10 cellular contexts compared by ENCODE assay signal in genomic region chr1:78840447-78841251, GRCh38.
A peak's percentile ranks its signal among the peaks of the same experiment; 100 is the strongest.
DNase-seq lines count a peak whose midpoint lies in the region; ATAC-seq and TF ChIP-seq lines count a peak whose summit lies in the region.
"Had no signal": no experiment of that assay in that cellular context is flagged by ENCODE, and none has a peak within 500 bp of the region (broad histone marks: within the 10 kb centered on the region; RNA-seq: fewer than 3 reads in every experiment).

No MANE protein-coding gene starts in this region.

- TF ChIP-seq CTCF in IMR-90 (conservative IDR thresholded peaks at IDR 0.05; ENCODE audit: low read depth, low read length) (no peak), transverse colon (IDR thresholded peaks at IDR 0.05) (no peak)

- TF ChIP-seq RAD21 in IMR-90 (IDR thresholded peaks at IDR 0.05; ENCODE audit: low read length): no peak

- no peak overlapping the region; the same call in 1 of the 2 replicates for H3K23ac ChIP-seq in IMR-90 (ENCODE audit: low read depth, low read length)

- ATAC-seq in IMR-90 (ENCODE audit: low read depth): peak; percentile 76
- no peak for ATAC-seq in GM18517 (IDR thresholded peaks at IDR 0.05; ENCODE audit: unreplicated experiment)
- no peak for ATAC-seq in T-cell (replicated peaks in 1 of 4)

- peak; percentile 59 for DNase-seq in ELF-1 (ENCODE audit: low read depth, low spot score)
- peak; percentile 83 for DNase-seq in IMR-90
- peak; percentile 78 for DNase-seq in amniotic epithelial cell (ENCODE audit: low read depth)
- DNase-seq in midbrain (lab: John Stamatoyannopoulos, UW): peak; percentile 1
- no peak for DNase-seq in transverse colon
- DNase-seq in activated CD4-positive, alpha-beta T cell treated with anti-CD3 and anti-CD28 coated beads, Interleukin-2, amount 50 U/mL, for 4 hours: no peak
- DNase-seq in T-cell: no peak
- DNase-seq: NCI-H2227 treated with DMSO at 0.1 percent for 48 hours had no signal

- H2BK15ac ChIP-seq in IMR-90 (ENCODE audit: low read depth, low read length): peak overlapping the region; percentile 33; the same call in 2 of the 3 replicates

- no peaks in the 10 kb centered on the region for H3K27me3 Mint-ChIP-seq in T-cell

- H2BK5ac ChIP-seq in IMR-90 (ENCODE audit: low read depth, low read length, poor library complexity, severe bottlenecking): peak overlapping the region; percentile 39

- POLR2A ChIA-PET in IMR-90 (lab: Charles Lee; ENCODE audit: unreplicated experiment): no interaction called here
- POLR2A ChIA-PET in T-cell (lab: Charles Lee): no interaction called here

- H3K27ac ChIP-seq in IMR-90 (ENCODE audit: insufficient read depth, low read length) (peak overlapping the region; percentile 28), transverse colon (no peak overlapping the region)
- H3K27ac ChIP-seq: body of pancreas had no signal

- TF ChIP-seq POLR2A in IMR-90 (IDR thresholded peaks at IDR 0.05; ENCODE audit: low read depth, low read length) (no peak), transverse colon (IDR thresholded peaks at IDR 0.05) (no peak)

- H3K18ac ChIP-seq in IMR-90 (ENCODE audit: low read depth, low read length): peak overlapping the region; percentile 66; the same call in 1 of the 2 replicates

- H3K14ac ChIP-seq in IMR-90 (replicated peaks; ENCODE audit: low read depth, low read length): peak overlapping the region; percentile 49; the same call in 1 of the 2 replicates

- H4K5ac ChIP-seq in IMR-90 (ENCODE audit: low read depth, low read length): no peak overlapping the region; the same call in 1 of the 2 replicates

- no TSS peak for BruUV-seq in IMR-90 (replicated peaks; lab: Mats Ljungman, UMichigan)

- H3K27me3 ChIP-seq in IMR-90 (ENCODE audit: control insufficient read depth, insufficient read depth, low read length) (no peaks in the 10 kb centered on the region), transverse colon (no peaks in the 10 kb centered on the region)
- H3K27me3 ChIP-seq: body of pancreas had no signal

- H3K9me3 ChIP-seq in IMR-90 (ENCODE audit: control insufficient read depth, insufficient read depth, low read length): no peaks in the 10 kb centered on the region
- H3K9me3 ChIP-seq in transverse colon: no peaks in the 10 kb centered on the region
- H3K9me3 ChIP-seq: body of pancreas had no signal

- no peak overlapping the region for H2AK9ac ChIP-seq in IMR-90 (replicated peaks; ENCODE audit: low read depth, low read length, poor library complexity)

- H3K79me1 ChIP-seq in IMR-90 (ENCODE audit: low read depth in 1 of 2, low read length in 2 of 2): no peaks in the 10 kb centered on the region

- no peaks in the 10 kb centered on the region for H3K9me3 Mint-ChIP-seq in T-cell

- peaks cover 9% of the 10 kb centered on the region for H3K4me1 ChIP-seq in IMR-90 (ENCODE audit: control insufficient read depth, insufficient read depth, low read length)
- H3K4me1 ChIP-seq in transverse colon: peaks cover 0 to 20% (median 0%) of the 10 kb centered on the region in 4 donors

- peak overlapping the region; percentile 67 for H3K4ac ChIP-seq in IMR-90 (ENCODE audit: low read depth, low read length)

- H4K20me1 ChIP-seq in IMR-90 (ENCODE audit: insufficient read depth, low read length): no peaks in the 10 kb centered on the region

- peak overlapping the region; percentile 46 to 54; a peak in 3 of 4 replicates for H4K8ac ChIP-seq in IMR-90 (ENCODE audit: low read depth in 2 of 2, low read length in 2 of 2)

- WGBS in IMR-90 (ENCODE audit: extremely low coverage in 2 of 2, insufficient read length in 1 of 2), 2 experiments: 7% methylated on average over 3 of the region's 8 CpGs; no CpG with 5 or more reads in 1 of the 2 experiments
- 37 to 54% methylated on average over 3 to 8 of the region's 8 CpGs for WGBS in transverse colon (ENCODE audit: low coverage in 1 of 2), 2 donors

- H2AFZ ChIP-seq in IMR-90 (replicated peaks; ENCODE audit: low read length, poor library complexity): peak overlapping the region; percentile 84

- dilution Hi-C loops in IMR-90 (cut with HindIII; ENCODE audit: low sequenced_read_pairs, unreplicated experiment): no loop called here

- H4K91ac ChIP-seq in IMR-90 (ENCODE audit: insufficient read depth, low read depth, low read length): peak overlapping the region; percentile 57

- no peak overlapping the region for H3K27ac Mint-ChIP-seq in T-cell

- H3K4me3 ChIP-seq in IMR-90 (ENCODE audit: insufficient read depth, low read depth, low read length): no peak overlapping the region
- H3K4me3 ChIP-seq in transverse colon: no peak overlapping the region
- H3K4me3 ChIP-seq: body of pancreas had no signal

- CTCF ChIA-PET in IMR-90 (lab: Yijun Ruan, JAX): interaction anchor here (0.9 to 1.1 kb wide), 2 partner anchors 45 to 358 kb away, joined by 3 to 4 read pairs; no protein-coding TSS in a partner anchor
- CTCF ChIA-PET in T-cell (lab: Charles Lee): no interaction called here

- H3K36me3 ChIP-seq in IMR-90 (ENCODE audit: control insufficient read depth, insufficient read depth, low read length) (no peaks in the 10 kb centered on the region), transverse colon (no peaks in the 10 kb centered on the region)

- H2BK120ac ChIP-seq in IMR-90 (ENCODE audit: low read depth, low read length): peak overlapping the region; percentile 82

- no peaks in the 10 kb centered on the region for H3K36me3 Mint-ChIP-seq in T-cell

- in situ Hi-C loops in IMR-90 (cut with MboI; ENCODE audit: low sequenced_read_pairs): loop anchor here (5.0 kb wide), 1 partner anchor 357 kb away; no protein-coding TSS in a partner anchor
- in situ Hi-C loops in transverse colon (cut with MboI; ENCODE audit: low pct_ligation_motif_present in 1 of 4, low pct_unique_long_range_greater_than_20kb in 1 of 4, low sequenced_read_pairs in 3 of 4): loop anchor here in 2 of 4 donors (25.0 kb wide), 1 partner anchor 522 kb away; no protein-coding TSS in a partner anchor

- H3K9ac ChIP-seq in IMR-90 (ENCODE audit: low read depth, low read length): peak overlapping the region; percentile 7; the same call in 1 of the 2 replicates

- H3K4me2 ChIP-seq in IMR-90 (ENCODE audit: low read depth, low read length): peak overlapping the region; percentile 82

- H2AK5ac ChIP-seq in IMR-90 (ENCODE audit: low read depth, low read length): peak overlapping the region; percentile 74; the same call in 1 of the 2 replicates

- TF ChIP-seq EP300 in transverse colon (IDR thresholded peaks at IDR 0.05; ENCODE audit: low read depth): no peak

- peak overlapping the region; percentile 80 for H2BK20ac ChIP-seq in IMR-90 (ENCODE audit: low read depth, low read length)

- H3K9me1 ChIP-seq in IMR-90 (ENCODE audit: insufficient read depth, low read length): no peaks in the 10 kb centered on the region

- peak overlapping the region; percentile 32; the same call in 1 of the 2 replicates for H3K56ac ChIP-seq in IMR-90 (ENCODE audit: extremely low read depth, insufficient read depth, low read length)

- H3K4me3 Mint-ChIP-seq in T-cell: no peak overlapping the region

- H3K4me1 Mint-ChIP-seq in T-cell: peaks cover 13 to 21% (median 13%) of the 10 kb centered on the region in 3 donors

- intact Hi-C loops in IMR-90 (cut with micrococcal nuclease) (loop anchor here (2.0 to 10.0 kb wide), 5 partner anchors 356 to 1377 kb away; no protein-coding TSS in a partner anchor), transverse colon (cut with DNase I; ENCODE audit: low total_unique reads) (no loop called here)

TF ChIP-seq in IMR-90, 13 proteins besides CTCF, POLR2A, EP300 and RAD21:
- TF ChIP-seq BHLHE40 (IDR thresholded peaks at IDR 0.05; ENCODE audit: low read depth, low read length) (no peak), CEBPB (IDR thresholded peaks at IDR 0.05; ENCODE audit: low read depth, low read length) (0 out of 2 replicates have a peak, but pooled peaks have one; percentile 29), SMC3 (IDR thresholded peaks at IDR 0.05; ENCODE audit: low read depth, low read length) (peak; percentile 25)

Comparison
In these comparisons a context has a peak if more than half of its experiments do, and no peak if none do; other contexts are left out.
1. DNase-seq: peak in ELF-1 (single experiment), IMR-90 (single experiment), amniotic epithelial cell (single experiment) and midbrain (single experiment); none in transverse colon (single experiment), activated CD4-positive, alpha-beta T cell treated with anti-CD3 and anti-CD28 coated beads, Interleukin-2, amount 50 U/mL, for 4 hours (0 of 2) and T-cell (0 of 34).